In genomic region chr15:34203936-34204335, GRCh38 we compare ENCODE assay signal across 32 cellular contexts.
"Had no signal": no experiment of that assay in that cellular context is flagged by ENCODE, and none has a peak within 500 bp of the region (broad histone marks: within the 10 kb centered on the region; RNA-seq: fewer than 3 reads in every experiment).

No MANE protein-coding gene starts in this region.

- H3K27me3 ChIP-seq: adrenal gland, body of pancreas, cardiac muscle cell, colonic mucosa, esophagus squamous epithelium had no signal

- H3K9me3 Mint-ChIP-seq: activated CD4-positive, alpha-beta T cell treated with anti-CD3 and anti-CD28 coated beads, Interleukin-2, amount 10 ng/mL, durations not matched to agents 24 days and 14 days; activated naive CD4-positive, alpha-beta T cell treated with anti-CD3 and anti-CD28 coated beads, Interleukin-2, amount 50 U/mL, for 24 hours; activated naive CD8-positive, alpha-beta T cell treated with anti-CD3 and anti-CD28 coated beads for 36 hours; activated naive CD8-positive, alpha-beta T cell treated with anti-CD3 and anti-CD28 coated beads, Interleukin-2, amount 50 U/mL, for 24 hours; activated T-cell treated with anti-CD3 and anti-CD28 coated beads, Interleukin-2, amount 50 U/mL, for 24 hours had no signal

- DNase-seq: activated CD4-positive, alpha-beta memory T cell treated with anti-CD3 and anti-CD28 coated beads, Interleukin-2, amount 10 ng/mL, durations not matched to agents 7 days and 5 days; activated CD4-positive, alpha-beta T cell treated with anti-CD3 and anti-CD28 coated beads for 36 hours; activated CD4-positive, alpha-beta T cell treated with anti-CD3 and anti-CD28 coated beads, Interleukin-2, amount 10 ng/mL, durations not matched to agents 24 days and 14 days; activated CD4-positive, alpha-beta T cell treated with anti-CD3 and anti-CD28 coated beads, Interleukin-2, amount 50 U/mL, for 4 hours; activated CD4-positive, CD25-positive, alpha-beta regulatory T cell; activated CD4-positive, CD25-positive, alpha-beta regulatory T cell treated with anti-CD3 and anti-CD28 coated beads, Interleukin-2, amount 50 U/mL, for 72 hours; activated CD8-positive, alpha-beta memory T cell treated with anti-CD3 and anti-CD28 coated beads, Interleukin-2, amount 50 U/mL, for 48 hours; activated effector memory CD4-positive, alpha-beta T cell treated with Interleukin-2 at 50 U/mL for 16 hours; activated gamma-delta T cell treated with Interleukin-2 at 50 U/mL for 16 hours; activated naive CD4-positive, alpha-beta T cell treated with Interleukin-2 at 50 U/mL for 16 hours; activated naive CD8-positive, alpha-beta T cell treated with anti-CD3 and anti-CD28 coated beads for 36 hours; activated naive CD8-positive, alpha-beta T cell treated with anti-CD3 and anti-CD28 coated beads, Interleukin-2, amount 50 U/mL, for 24 hours; activated T-cell treated with anti-CD3 and anti-CD28 coated beads for 4 hours; activated T-cell treated with anti-CD3 and anti-CD28 coated beads, Interleukin-2, amount 50 U/mL, for 24 hours; activated T-cell treated with anti-CD3 and anti-CD28 coated beads, Interleukin-2, amount 50 U/mL, for 72 hours; adrenal gland; amygdala; aorta; body of pancreas; central memory CD4-positive, alpha-beta T cell; cerebellar nuclear complex; colonic mucosa; effector CD8-positive, alpha-beta T cell; esophagus squamous epithelium; head of caudate nucleus; T-helper 2 cell had no signal

- ATAC-seq: activated CD4-positive, alpha-beta T cell treated with anti-CD3 and anti-CD28 coated beads for 36 hours; activated naive CD8-positive, alpha-beta T cell treated with anti-CD3 and anti-CD28 coated beads, Interleukin-2, amount 50 U/mL, for 24 hours; body of pancreas had no signal

- H3K4me1 ChIP-seq: colonic mucosa had no signal

- H3K27ac ChIP-seq: adrenal gland, body of pancreas, cardiac muscle cell, colonic mucosa, epithelial cell of prostate, esophagus squamous epithelium had no signal

- H3K4me3 ChIP-seq: adrenal gland, body of pancreas, cardiac muscle cell, colonic mucosa, esophagus squamous epithelium had no signal

- H3K36me3 ChIP-seq: adrenal gland, cardiac muscle cell, colonic mucosa had no signal

- FAIRE-seq: endometrium, endothelial cell of umbilical vein, frontal cortex had no signal

- H3K9me3 ChIP-seq: adrenal gland, body of pancreas, colonic mucosa, esophagus squamous epithelium had no signal

- H3K27me3 Mint-ChIP-seq: activated CD4-positive, alpha-beta memory T cell treated with anti-CD3 and anti-CD28 coated beads, Interleukin-2, amount 10 ng/mL, durations not matched to agents 7 days and 5 days; activated CD4-positive, alpha-beta T cell treated with anti-CD3 and anti-CD28 coated beads for 36 hours; activated CD4-positive, alpha-beta T cell treated with anti-CD3 and anti-CD28 coated beads, Interleukin-2, amount 10 ng/mL, durations not matched to agents 24 days and 14 days; activated naive CD4-positive, alpha-beta T cell treated with anti-CD3 and anti-CD28 coated beads, Interleukin-2, amount 50 U/mL, for 24 hours; activated naive CD8-positive, alpha-beta T cell treated with anti-CD3 and anti-CD28 coated beads for 36 hours; activated naive CD8-positive, alpha-beta T cell treated with anti-CD3 and anti-CD28 coated beads, Interleukin-2, amount 50 U/mL, for 24 hours; activated T-cell treated with anti-CD3 and anti-CD28 coated beads, Interleukin-2, amount 50 U/mL, for 24 hours had no signal

- H3K4me3 Mint-ChIP-seq: activated CD4-positive, alpha-beta memory T cell treated with anti-CD3 and anti-CD28 coated beads, Interleukin-2, amount 10 ng/mL, durations not matched to agents 7 days and 5 days; activated CD4-positive, alpha-beta T cell treated with anti-CD3 and anti-CD28 coated beads for 36 hours; activated CD4-positive, alpha-beta T cell treated with anti-CD3 and anti-CD28 coated beads, Interleukin-2, amount 10 ng/mL, durations not matched to agents 24 days and 14 days; activated naive CD4-positive, alpha-beta T cell treated with anti-CD3 and anti-CD28 coated beads, Interleukin-2, amount 50 U/mL, for 24 hours; activated naive CD8-positive, alpha-beta T cell treated with anti-CD3 and anti-CD28 coated beads for 36 hours; activated naive CD8-positive, alpha-beta T cell treated with anti-CD3 and anti-CD28 coated beads, Interleukin-2, amount 50 U/mL, for 24 hours; activated T-cell treated with anti-CD3 and anti-CD28 coated beads, Interleukin-2, amount 50 U/mL, for 24 hours; activated T-cell treated with anti-CD3 and anti-CD28 coated beads, Interleukin-2, amount 50 U/mL, for 72 hours had no signal

- H3K27ac Mint-ChIP-seq: activated CD4-positive, alpha-beta memory T cell treated with anti-CD3 and anti-CD28 coated beads, Interleukin-2, amount 10 ng/mL, durations not matched to agents 7 days and 5 days; activated CD4-positive, alpha-beta T cell treated with anti-CD3 and anti-CD28 coated beads, Interleukin-2, amount 10 ng/mL, durations not matched to agents 24 days and 14 days; activated naive CD8-positive, alpha-beta T cell treated with anti-CD3 and anti-CD28 coated beads for 36 hours; activated naive CD8-positive, alpha-beta T cell treated with anti-CD3 and anti-CD28 coated beads, Interleukin-2, amount 50 U/mL, for 24 hours; activated T-cell treated with anti-CD3 and anti-CD28 coated beads, Interleukin-2, amount 50 U/mL, for 24 hours; activated T-cell treated with anti-CD3 and anti-CD28 coated beads, Interleukin-2, amount 50 U/mL, for 72 hours had no signal
